ENCODE assay signal across 8 cellular contexts in genomic region chr6:121334299-121335104, GRCh38. TPM values are rescaled to one million over a fixed set of nuclear protein-coding genes. Genes with fewer than 3 reads are reported as not detected.
DNase-seq lines count a peak whose midpoint lies in the region; TF ChIP-seq lines count a peak whose summit lies in the region.

TSS of gene TBC1D32 (minus strand) at chr6:121334480. CDS start at chr6:121334430, 50 bp downstream.

- peak within 1 kb of the TSS; percentile 95 for H3K4me3 Mint-ChIP-seq in nephron progenitor cell
- peak within 1 kb of the TSS; percentile 91 for H3K4me3 Mint-ChIP-seq in stimulated activated naive CD8-positive, alpha-beta T cell treated with anti-CD3 and anti-CD28 coated beads, Interleukin-15, Interleukin-2, amounts not matched to agents 100 ng/mL and 50 ng/mL, for 24 hours

- H3K36me3 Mint-ChIP-seq in nephron progenitor cell (ENCODE audit: low read depth) = no peaks in the 10 kb centered on the region
- peaks cover 3% of the 10 kb centered on the region for H3K36me3 Mint-ChIP-seq in stimulated activated naive CD8-positive, alpha-beta T cell treated with anti-CD3 and anti-CD28 coated beads, Interleukin-15, Interleukin-2, amounts not matched to agents 100 ng/mL and 50 ng/mL, for 24 hours (ENCODE audit: low read depth)

- H3K27me3 Mint-ChIP-seq in nephron progenitor cell (ENCODE audit: low read depth, poor library complexity) = no peaks in the 10 kb centered on the region
- H3K27me3 Mint-ChIP-seq in stimulated activated naive CD8-positive, alpha-beta T cell treated with anti-CD3 and anti-CD28 coated beads, Interleukin-15, Interleukin-2, amounts not matched to agents 100 ng/mL and 50 ng/mL, for 24 hours = peaks cover 1% of the 10 kb centered on the region

- peak within 1 kb of the TSS; percentile 99 for H3K27ac Mint-ChIP-seq in nephron progenitor cell
- peak within 1 kb of the TSS; percentile 99 for H3K27ac Mint-ChIP-seq in stimulated activated naive CD8-positive, alpha-beta T cell treated with anti-CD3 and anti-CD28 coated beads, Interleukin-15, Interleukin-2, amounts not matched to agents 100 ng/mL and 50 ng/mL, for 24 hours

- no peaks in the 10 kb centered on the region for H3K9me3 ChIP-seq in HAP-1
- no peaks in the 10 kb centered on the region for H3K9me3 ChIP-seq in MG63

- H3K36me3 ChIP-seq in HAP-1 (replicated peaks) = no peaks in the 10 kb centered on the region
- H3K36me3 ChIP-seq in MG63 = no peaks in the 10 kb centered on the region

- peak; percentile 86 for DNase-seq in G401 (ENCODE audit: low spot score)
- peak; percentile 75 to 91 for DNase-seq in HAP-1 (ENCODE audit: low spot score in 2 of 2)
- peak; percentile 92 for DNase-seq in MG63
- peak; percentile 93 for DNase-seq in SHP77 treated with DMSO at 0.1 percent for 48 hours (lab: John Stamatoyannopoulos, UW)
- peak; percentile 72 for DNase-seq in activated gamma-delta T cell (lab: John Stamatoyannopoulos, UW)
- peak; percentile 93 for DNase-seq in fibroblast of villous mesenchyme (ENCODE audit: low read depth)
- DNase-seq in nephron progenitor cell = peak; percentile 91

- TF ChIP-seq CTCF in fibroblast of villous mesenchyme (IDR thresholded peaks at IDR 0.05; ENCODE audit: insufficient read depth, low read depth, low read length) (no peak), nephron progenitor cell (IDR thresholded peaks at IDR 0.05) (no peak)

- peaks cover 37% of the 10 kb centered on the region for H3K4me1 Mint-ChIP-seq in nephron progenitor cell
- peaks cover 43% of the 10 kb centered on the region for H3K4me1 Mint-ChIP-seq in stimulated activated naive CD8-positive, alpha-beta T cell treated with anti-CD3 and anti-CD28 coated beads, Interleukin-15, Interleukin-2, amounts not matched to agents 100 ng/mL and 50 ng/mL, for 24 hours (ENCODE audit: low read depth)

- H3K4me3 ChIP-seq in HAP-1 (peak within 1 kb of the TSS; percentile 53), MG63 (peak within 1 kb of the TSS; percentile 94), fibroblast of villous mesenchyme (ENCODE audit: low read depth, low read length) (peak within 1 kb of the TSS; percentile 65)

- no peaks in the 10 kb centered on the region for H3K9me3 Mint-ChIP-seq in nephron progenitor cell
- no peaks in the 10 kb centered on the region for H3K9me3 Mint-ChIP-seq in stimulated activated naive CD8-positive, alpha-beta T cell treated with anti-CD3 and anti-CD28 coated beads, Interleukin-15, Interleukin-2, amounts not matched to agents 100 ng/mL and 50 ng/mL, for 24 hours

- in situ Hi-C loops in G401 (cut with HindIII; ENCODE audit: low sequenced_read_pairs) = no loop called here
- in situ Hi-C loops in HAP-1 (cut with MboI; ENCODE audit: low sequenced_read_pairs) = no loop called here

- peaks cover 2% of the 10 kb centered on the region; the same call in 1 of the 2 replicates for H3K4me1 ChIP-seq in HAP-1

- H3K27me3 ChIP-seq in HAP-1 (ENCODE audit: low read depth) (peaks cover 4% of the 10 kb centered on the region; the same call in 1 of the 2 replicates), MG63 (no peaks in the 10 kb centered on the region)

RNA-seq across cellular contexts. Expression of gene TBC1D32, which starts in this region (rescaled TPM):
- 6.6 and 11.6 TPM in 2 replicates for total RNA-seq in G401 (2014; rRNA removed; shearing (Covaris generic))
- 3.1 and 10.7 TPM in 2 replicates for total RNA-seq in MG63 (2014; rRNA removed; shearing (Covaris generic); ENCODE audit: low replicate concordance)
- 16.1 and 21.2 TPM in 2 replicates for total RNA-seq in fibroblast of villous mesenchyme

Comparison
In these comparisons a context has a peak if more than half of its experiments do, and no peak if none do; other contexts are left out.
1. Peak in every context shown above with its lines: DNase-seq and H3K4me3 ChIP-seq.